Comparison of ENCODE assay signal across 7 cellular contexts in the genomic region with DNA sequence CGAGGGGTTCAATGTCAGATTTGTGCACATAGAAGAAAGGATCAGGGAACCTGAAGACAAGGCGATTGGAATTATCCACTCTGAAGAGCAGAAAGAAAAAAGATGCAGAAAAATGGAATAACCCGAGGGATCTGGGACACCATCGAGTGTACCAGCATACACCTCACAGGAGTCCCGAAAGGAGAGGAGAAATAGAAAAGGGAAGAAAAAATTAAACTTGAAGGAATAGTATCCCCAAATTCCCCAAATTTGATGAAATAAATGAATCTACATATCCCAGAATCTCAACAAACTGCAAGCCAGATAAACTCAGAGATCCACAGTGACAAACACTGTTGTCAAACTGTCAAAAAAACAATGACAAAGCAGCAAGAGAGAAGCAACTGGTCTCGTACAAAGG.
"Had no signal": no experiment of that assay in that cellular context is flagged by ENCODE, and none has a peak within 500 bp of the region (broad histone marks: within the 10 kb centered on the region; RNA-seq: fewer than 3 reads in every experiment).

No MANE protein-coding gene starts in this region.

- H3K4me3 ChIP-seq: GM23248, HAP-1 had no signal

- ATAC-seq: HCT116 had no signal

- H3K36me3 ChIP-seq: HAP-1 had no signal

- H3K4me3 Mint-ChIP-seq: IgD-negative memory B cell had no signal

- H3K4me1 ChIP-seq: HAP-1 had no signal

- DNase-seq: GM23248, GOT3, H7, KG1 had no signal

- H3K27ac ChIP-seq: GM23248 had no signal
